2 cellular contexts compared by ENCODE assay signal in genomic region chrX:18010251-18010650, GRCh38.
TF ChIP-seq lines count a peak whose summit lies in the region.

No MANE protein-coding gene starts in this region.

TF ChIP-seq in A549, 52 proteins besides CTCF, POLR2A, EP300 and RAD21 (continued from another document):
- TF ChIP-seq REST (IDR thresholded peaks at IDR 0.05) (no peak), POLR2AphosphoS2 (conservative IDR thresholded peaks at IDR 0.05; ENCODE audit: low read length) (no peak), RARB (CRISPR knock-in tag; IDR thresholded peaks at IDR 0.05) (no peak), HEYL (CRISPR knock-in tag; IDR thresholded peaks at IDR 0.05) (no peak), FOXS1 (CRISPR knock-in tag; IDR thresholded peaks at IDR 0.05) (no peak), CHD4 (IDR thresholded peaks at IDR 0.05; ENCODE audit: borderline replicate concordance) (no peak), BHLHE40 (IDR thresholded peaks at IDR 0.05; ENCODE audit: low read depth, low read length) (no peak), ELK1 (IDR thresholded peaks at IDR 0.05; ENCODE audit: low read depth, low read length) (no peak), FOSB (CRISPR knock-in tag; IDR thresholded peaks at IDR 0.05) (no peak), EHF (CRISPR knock-in tag; IDR thresholded peaks at IDR 0.05) (no peak), RNF2 (IDR thresholded peaks at IDR 0.05; ENCODE audit: borderline replicate concordance, low read depth) (no peak), MAX (IDR thresholded peaks at IDR 0.05) (no peak), CHD2 (IDR thresholded peaks at IDR 0.05; ENCODE audit: low read length, partially characterized antibody) (no peak)

TF ChIP-seq in HepG2, 621 proteins besides CTCF, POLR2A, EP300 and RAD21:
- no peak for TF ChIP-seq FOXP4 (CRISPR knock-in tag; IDR thresholded peaks at IDR 0.05)
- no peak for TF ChIP-seq NR2F6 (IDR thresholded peaks at IDR 0.05)
- no peak for TF ChIP-seq NR2F6 (CRISPR knock-in tag; IDR thresholded peaks at IDR 0.05)
- TF ChIP-seq CBX1 (IDR thresholded peaks at IDR 0.05; ENCODE audit: low read depth), result no peak
- TF ChIP-seq ZNF547 (CRISPR knock-in tag; IDR thresholded peaks at IDR 0.05), result no peak
- no peak for TF ChIP-seq SMAD1 (CRISPR knock-in tag; IDR thresholded peaks at IDR 0.05; ENCODE audit: borderline replicate concordance, low read depth)
- TF ChIP-seq ZNF552 (CRISPR knock-in tag; IDR thresholded peaks at IDR 0.05; ENCODE audit: borderline replicate concordance), result no peak
- no peak for TF ChIP-seq IRF1 (CRISPR knock-in tag; IDR thresholded peaks at IDR 0.05; ENCODE audit: low read depth)
- no peak for TF ChIP-seq ZSCAN25 (CRISPR knock-in tag; IDR thresholded peaks at IDR 0.05)
